In genomic region chr5:95823241-95823737, GRCh38 we compare ENCODE assay signal across 8 cellular contexts. TPM values are rescaled to one million over a fixed set of nuclear protein-coding genes. Genes with fewer than 3 reads are reported as not detected.
DNase-seq lines count a peak whose midpoint lies in the region; ATAC-seq and TF ChIP-seq lines count a peak whose summit lies in the region.

No MANE protein-coding gene starts in this region.

- peaks cover 16% of the 10 kb centered on the region for H3K36me3 Mint-ChIP-seq in T-helper 17 cell (ENCODE audit: low read depth)
- no peaks in the 10 kb centered on the region for H3K36me3 Mint-ChIP-seq in stimulated activated memory B cell treated with anti-CD40 and anti-IgM and Interleukin-4, amounts not matched to agents 10 μg/mL and 1 μg/mL and 100 μg/mL, for 72 hours

- peaks cover 56% of the 10 kb centered on the region for H3K4me1 Mint-ChIP-seq in T-helper 17 cell
- peaks cover 50% of the 10 kb centered on the region for H3K4me1 Mint-ChIP-seq in stimulated activated memory B cell treated with anti-CD40 and anti-IgM and Interleukin-4, amounts not matched to agents 10 μg/mL and 1 μg/mL and 100 μg/mL, for 72 hours

- H3K36me3 ChIP-seq in H7 (replicated peaks; ENCODE audit: control insufficient read depth, insufficient read depth, low read length) (no peaks in the 10 kb centered on the region), left ventricle myocardium inferior (no peaks in the 10 kb centered on the region)

- no peak overlapping the region for H3K4me3 ChIP-seq in H7 (ENCODE audit: insufficient read depth, low read depth, low read length)
- H3K4me3 ChIP-seq in left ventricle myocardium inferior: peak overlapping the region; percentile 89

- H3K9me3 ChIP-seq in T-helper 17 cell (ENCODE audit: control insufficient read depth, low read length, poor library complexity, severe bottlenecking) (no peaks in the 10 kb centered on the region), left ventricle myocardium inferior (replicated peaks) (no peaks in the 10 kb centered on the region)

- H3K27me3 Mint-ChIP-seq in T-helper 17 cell: no peaks in the 10 kb centered on the region
- H3K27me3 Mint-ChIP-seq in stimulated activated memory B cell treated with anti-CD40 and anti-IgM and Interleukin-4, amounts not matched to agents 10 μg/mL and 1 μg/mL and 100 μg/mL, for 72 hours: no peaks in the 10 kb centered on the region

- H3K27me3 ChIP-seq in H7 (ENCODE audit: control insufficient read depth, insufficient read depth, low read length) (no peaks in the 10 kb centered on the region), left ventricle myocardium inferior (ENCODE audit: low read depth) (no peaks in the 10 kb centered on the region)

- H3K9me3 Mint-ChIP-seq in stimulated activated memory B cell treated with anti-CD40 and anti-IgM and Interleukin-4, amounts not matched to agents 10 μg/mL and 1 μg/mL and 100 μg/mL, for 72 hours: no peaks in the 10 kb centered on the region

- H3K27ac ChIP-seq in left ventricle myocardium inferior (replicated peaks): peak overlapping the region; percentile 95

- peak overlapping the region; percentile 99 for H3K4me3 Mint-ChIP-seq in T-helper 17 cell
- H3K4me3 Mint-ChIP-seq in stimulated activated memory B cell treated with anti-CD40 and anti-IgM and Interleukin-4, amounts not matched to agents 10 μg/mL and 1 μg/mL and 100 μg/mL, for 72 hours: peak overlapping the region; percentile 93

- intact Hi-C loops in left ventricle myocardium inferior (cut with micrococcal nuclease): no loop called here

- ATAC-seq in T-helper 17 cell (no peak), HG03097 (IDR thresholded peaks at IDR 0.05; ENCODE audit: low FRiP score, unreplicated experiment) (no peak)
- ATAC-seq in stimulated activated memory B cell treated with anti-CD40 and anti-IgM and Interleukin-4, amounts not matched to agents 10 μg/mL and 1 μg/mL and 100 μg/mL, for 72 hours: no peak

- DNase-seq in H7 (peak; percentile 32), T-helper 17 cell (no peak), left ventricle myocardium inferior (no peak), Ammon's horn (ENCODE audit: low spot score) (no peak), DMS 273 treated with DMSO at 0.1 percent for 48 hours (lab: John Stamatoyannopoulos, UW) (no peak), foreskin melanocyte (no peak)

- TF ChIP-seq CTCF in left ventricle myocardium inferior (IDR thresholded peaks at IDR 0.05; ENCODE audit: borderline replicate concordance): no peak

- H3K27ac Mint-ChIP-seq in T-helper 17 cell: peak overlapping the region; percentile 98
- H3K27ac Mint-ChIP-seq in stimulated activated memory B cell treated with anti-CD40 and anti-IgM and Interleukin-4, amounts not matched to agents 10 μg/mL and 1 μg/mL and 100 μg/mL, for 72 hours: peak overlapping the region; percentile 76

- peaks cover 65% of the 10 kb centered on the region for H3K4me1 ChIP-seq in left ventricle myocardium inferior

RNA-seq across cellular contexts. Expression of gene GLRX, which starts 0.8 kb away (rescaled TPM):
- total RNA-seq in H7 (2014; rRNA removed; shearing (Covaris generic)): 25.0 and 41.6 TPM in 2 replicates
- 10 to 100 TPM; 32.0 to 51.9 TPM for total RNA-seq in T-helper 17 cell
- 139 TPM for total RNA-seq in left ventricle myocardium inferior
